Comparison of ENCODE assay signal across 1 cellular context in the genomic region with DNA sequence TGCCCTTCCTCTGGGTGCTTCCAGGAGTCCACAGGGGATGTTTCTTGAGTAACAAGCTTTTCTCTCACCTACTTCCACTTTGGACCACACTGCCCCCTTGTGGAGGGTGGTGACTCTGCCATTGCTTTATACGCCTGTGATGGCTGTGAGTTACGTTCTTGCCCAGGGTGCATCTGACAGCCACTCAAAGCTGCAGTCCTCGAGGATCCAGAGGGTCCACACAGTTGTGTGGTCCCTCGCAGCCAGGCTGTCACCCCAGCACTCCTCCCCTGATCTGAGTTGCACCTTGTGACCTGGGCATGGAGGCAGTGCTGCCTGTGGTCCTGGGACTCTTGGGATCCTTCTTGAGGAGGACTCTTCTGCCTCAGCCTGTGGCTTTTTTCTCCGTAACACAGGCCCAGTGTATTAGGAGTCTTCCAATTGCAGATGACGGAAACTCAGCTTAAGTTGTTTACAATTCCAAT.
A peak's percentile ranks its signal among the peaks of the same experiment; 100 is the strongest.
TF ChIP-seq lines count a peak whose summit lies in the region.

No MANE protein-coding gene starts in this region.

TF ChIP-seq in HepG2, 621 proteins besides CTCF, POLR2A, EP300 and RAD21 (continued from another document and continues in another):
- TF ChIP-seq, protein P1, sequence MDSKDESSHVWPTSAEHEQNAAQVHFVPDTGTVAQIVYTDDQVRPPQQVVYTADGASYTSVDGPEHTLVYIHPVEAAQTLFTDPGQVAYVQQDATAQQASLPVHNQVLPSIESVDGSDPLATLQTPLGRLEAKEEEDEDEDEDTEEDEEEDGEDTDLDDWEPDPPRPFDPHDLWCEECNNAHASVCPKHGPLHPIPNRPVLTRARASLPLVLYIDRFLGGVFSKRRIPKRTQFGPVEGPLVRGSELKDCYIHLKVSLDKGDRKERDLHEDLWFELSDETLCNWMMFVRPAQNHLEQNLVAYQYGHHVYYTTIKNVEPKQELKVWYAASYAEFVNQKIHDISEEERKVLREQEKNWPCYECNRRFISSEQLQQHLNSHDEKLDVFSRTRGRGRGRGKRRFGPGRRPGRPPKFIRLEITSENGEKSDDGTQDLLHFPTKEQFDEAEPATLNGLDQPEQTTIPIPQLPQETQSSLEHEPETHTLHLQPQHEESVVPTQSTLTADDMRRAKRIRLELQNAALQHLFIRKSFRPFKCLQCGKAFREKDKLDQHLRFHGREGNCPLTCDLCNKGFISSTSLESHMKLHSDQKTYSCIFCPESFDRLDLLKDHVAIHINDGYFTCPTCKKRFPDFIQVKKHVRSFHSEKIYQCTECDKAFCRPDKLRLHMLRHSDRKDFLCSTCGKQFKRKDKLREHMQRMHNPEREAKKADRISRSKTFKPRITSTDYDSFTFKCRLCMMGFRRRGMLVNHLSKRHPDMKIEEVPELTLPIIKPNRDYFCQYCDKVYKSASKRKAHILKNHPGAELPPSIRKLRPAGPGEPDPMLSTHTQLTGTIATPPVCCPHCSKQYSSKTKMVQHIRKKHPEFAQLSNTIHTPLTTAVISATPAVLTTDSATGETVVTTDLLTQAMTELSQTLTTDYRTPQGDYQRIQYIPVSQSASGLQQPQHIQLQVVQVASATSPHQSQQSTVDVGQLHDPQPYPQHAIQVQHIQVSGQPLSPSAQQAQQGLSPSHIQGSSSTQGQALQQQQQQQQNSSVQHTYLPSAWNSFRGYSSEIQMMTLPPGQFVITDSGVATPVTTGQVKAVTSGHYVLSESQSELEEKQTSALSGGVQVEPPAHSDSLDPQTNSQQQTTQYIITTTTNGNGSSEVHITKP (CRISPR knock-in tag; IDR thresholded peaks at IDR 0.05; ENCODE audit: low read depth): 0 out of 2 replicates have a peak, but pooled peaks have one; percentile 43
- TF ChIP-seq LCORL (IDR thresholded peaks at IDR 0.05): no peak
- no peak for TF ChIP-seq LCORL (CRISPR knock-in tag; IDR thresholded peaks at IDR 0.05)
- no peak for TF ChIP-seq ZNF747 (CRISPR knock-in tag; IDR thresholded peaks at IDR 0.05; ENCODE audit: borderline replicate concordance)
- TF ChIP-seq GPN1 (CRISPR knock-in tag; IDR thresholded peaks at IDR 0.05; ENCODE audit: borderline replicate concordance): no peak
- TF ChIP-seq, protein P2, sequence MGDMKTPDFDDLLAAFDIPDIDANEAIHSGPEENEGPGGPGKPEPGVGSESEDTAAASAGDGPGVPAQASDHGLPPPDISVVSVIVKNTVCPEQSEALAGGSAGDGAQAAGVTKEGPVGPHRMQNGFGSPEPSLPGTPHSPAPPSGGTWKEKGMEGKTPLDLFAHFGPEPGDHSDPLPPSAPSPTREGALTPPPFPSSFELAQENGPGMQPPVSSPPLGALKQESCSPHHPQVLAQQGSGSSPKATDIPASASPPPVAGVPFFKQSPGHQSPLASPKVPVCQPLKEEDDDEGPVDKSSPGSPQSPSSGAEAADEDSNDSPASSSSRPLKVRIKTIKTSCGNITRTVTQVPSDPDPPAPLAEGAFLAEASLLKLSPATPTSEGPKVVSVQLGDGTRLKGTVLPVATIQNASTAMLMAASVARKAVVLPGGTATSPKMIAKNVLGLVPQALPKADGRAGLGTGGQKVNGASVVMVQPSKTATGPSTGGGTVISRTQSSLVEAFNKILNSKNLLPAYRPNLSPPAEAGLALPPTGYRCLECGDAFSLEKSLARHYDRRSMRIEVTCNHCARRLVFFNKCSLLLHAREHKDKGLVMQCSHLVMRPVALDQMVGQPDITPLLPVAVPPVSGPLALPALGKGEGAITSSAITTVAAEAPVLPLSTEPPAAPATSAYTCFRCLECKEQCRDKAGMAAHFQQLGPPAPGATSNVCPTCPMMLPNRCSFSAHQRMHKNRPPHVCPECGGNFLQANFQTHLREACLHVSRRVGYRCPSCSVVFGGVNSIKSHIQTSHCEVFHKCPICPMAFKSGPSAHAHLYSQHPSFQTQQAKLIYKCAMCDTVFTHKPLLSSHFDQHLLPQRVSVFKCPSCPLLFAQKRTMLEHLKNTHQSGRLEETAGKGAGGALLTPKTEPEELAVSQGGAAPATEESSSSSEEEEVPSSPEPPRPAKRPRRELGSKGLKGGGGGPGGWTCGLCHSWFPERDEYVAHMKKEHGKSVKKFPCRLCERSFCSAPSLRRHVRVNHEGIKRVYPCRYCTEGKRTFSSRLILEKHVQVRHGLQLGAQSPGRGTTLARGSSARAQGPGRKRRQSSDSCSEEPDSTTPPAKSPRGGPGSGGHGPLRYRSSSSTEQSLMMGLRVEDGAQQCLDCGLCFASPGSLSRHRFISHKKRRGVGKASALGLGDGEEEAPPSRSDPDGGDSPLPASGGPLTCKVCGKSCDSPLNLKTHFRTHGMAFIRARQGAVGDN (CRISPR knock-in tag; IDR thresholded peaks at IDR 0.05): peak; percentile 13; the same call in 1 of the 2 replicates
- no peak for TF ChIP-seq HNRNPK (IDR thresholded peaks at IDR 0.05; ENCODE audit: low read depth, low read length, poor library complexity, severe bottlenecking)
- no peak for TF ChIP-seq ATRX (CRISPR knock-in tag; IDR thresholded peaks at IDR 0.05; ENCODE audit: borderline replicate concordance)
- TF ChIP-seq, protein P3, sequence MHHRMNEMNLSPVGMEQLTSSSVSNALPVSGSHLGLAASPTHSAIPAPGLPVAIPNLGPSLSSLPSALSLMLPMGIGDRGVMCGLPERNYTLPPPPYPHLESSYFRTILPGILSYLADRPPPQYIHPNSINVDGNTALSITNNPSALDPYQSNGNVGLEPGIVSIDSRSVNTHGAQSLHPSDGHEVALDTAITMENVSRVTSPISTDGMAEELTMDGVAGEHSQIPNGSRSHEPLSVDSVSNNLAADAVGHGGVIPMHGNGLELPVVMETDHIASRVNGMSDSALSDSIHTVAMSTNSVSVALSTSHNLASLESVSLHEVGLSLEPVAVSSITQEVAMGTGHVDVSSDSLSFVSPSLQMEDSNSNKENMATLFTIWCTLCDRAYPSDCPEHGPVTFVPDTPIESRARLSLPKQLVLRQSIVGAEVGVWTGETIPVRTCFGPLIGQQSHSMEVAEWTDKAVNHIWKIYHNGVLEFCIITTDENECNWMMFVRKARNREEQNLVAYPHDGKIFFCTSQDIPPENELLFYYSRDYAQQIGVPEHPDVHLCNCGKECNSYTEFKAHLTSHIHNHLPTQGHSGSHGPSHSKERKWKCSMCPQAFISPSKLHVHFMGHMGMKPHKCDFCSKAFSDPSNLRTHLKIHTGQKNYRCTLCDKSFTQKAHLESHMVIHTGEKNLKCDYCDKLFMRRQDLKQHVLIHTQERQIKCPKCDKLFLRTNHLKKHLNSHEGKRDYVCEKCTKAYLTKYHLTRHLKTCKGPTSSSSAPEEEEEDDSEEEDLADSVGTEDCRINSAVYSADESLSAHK (CRISPR knock-in tag; IDR thresholded peaks at IDR 0.05; ENCODE audit: borderline replicate concordance): no peak
- TF ChIP-seq, protein P4, sequence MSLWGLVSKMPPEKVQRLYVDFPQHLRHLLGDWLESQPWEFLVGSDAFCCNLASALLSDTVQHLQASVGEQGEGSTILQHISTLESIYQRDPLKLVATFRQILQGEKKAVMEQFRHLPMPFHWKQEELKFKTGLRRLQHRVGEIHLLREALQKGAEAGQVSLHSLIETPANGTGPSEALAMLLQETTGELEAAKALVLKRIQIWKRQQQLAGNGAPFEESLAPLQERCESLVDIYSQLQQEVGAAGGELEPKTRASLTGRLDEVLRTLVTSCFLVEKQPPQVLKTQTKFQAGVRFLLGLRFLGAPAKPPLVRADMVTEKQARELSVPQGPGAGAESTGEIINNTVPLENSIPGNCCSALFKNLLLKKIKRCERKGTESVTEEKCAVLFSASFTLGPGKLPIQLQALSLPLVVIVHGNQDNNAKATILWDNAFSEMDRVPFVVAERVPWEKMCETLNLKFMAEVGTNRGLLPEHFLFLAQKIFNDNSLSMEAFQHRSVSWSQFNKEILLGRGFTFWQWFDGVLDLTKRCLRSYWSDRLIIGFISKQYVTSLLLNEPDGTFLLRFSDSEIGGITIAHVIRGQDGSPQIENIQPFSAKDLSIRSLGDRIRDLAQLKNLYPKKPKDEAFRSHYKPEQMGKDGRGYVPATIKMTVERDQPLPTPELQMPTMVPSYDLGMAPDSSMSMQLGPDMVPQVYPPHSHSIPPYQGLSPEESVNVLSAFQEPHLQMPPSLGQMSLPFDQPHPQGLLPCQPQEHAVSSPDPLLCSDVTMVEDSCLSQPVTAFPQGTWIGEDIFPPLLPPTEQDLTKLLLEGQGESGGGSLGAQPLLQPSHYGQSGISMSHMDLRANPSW (CRISPR knock-in tag; IDR thresholded peaks at IDR 0.05; ENCODE audit: borderline replicate concordance): no peak
- TF ChIP-seq ZNF768 (CRISPR knock-in tag; IDR thresholded peaks at IDR 0.05): no peak
- no peak for TF ChIP-seq PITX1 (CRISPR knock-in tag; IDR thresholded peaks at IDR 0.05)
- TF ChIP-seq, protein P5, sequence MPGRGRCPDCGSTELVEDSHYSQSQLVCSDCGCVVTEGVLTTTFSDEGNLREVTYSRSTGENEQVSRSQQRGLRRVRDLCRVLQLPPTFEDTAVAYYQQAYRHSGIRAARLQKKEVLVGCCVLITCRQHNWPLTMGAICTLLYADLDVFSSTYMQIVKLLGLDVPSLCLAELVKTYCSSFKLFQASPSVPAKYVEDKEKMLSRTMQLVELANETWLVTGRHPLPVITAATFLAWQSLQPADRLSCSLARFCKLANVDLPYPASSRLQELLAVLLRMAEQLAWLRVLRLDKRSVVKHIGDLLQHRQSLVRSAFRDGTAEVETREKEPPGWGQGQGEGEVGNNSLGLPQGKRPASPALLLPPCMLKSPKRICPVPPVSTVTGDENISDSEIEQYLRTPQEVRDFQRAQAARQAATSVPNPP (CRISPR knock-in tag; IDR thresholded peaks at IDR 0.05): no peak
- no peak for TF ChIP-seq ZNF644 (CRISPR knock-in tag; IDR thresholded peaks at IDR 0.05; ENCODE audit: low read depth)
- no peak for TF ChIP-seq TBL1XR1 (IDR thresholded peaks at IDR 0.05; ENCODE audit: borderline replicate concordance, low read length, partially characterized antibody)
- TF ChIP-seq, protein P6, sequence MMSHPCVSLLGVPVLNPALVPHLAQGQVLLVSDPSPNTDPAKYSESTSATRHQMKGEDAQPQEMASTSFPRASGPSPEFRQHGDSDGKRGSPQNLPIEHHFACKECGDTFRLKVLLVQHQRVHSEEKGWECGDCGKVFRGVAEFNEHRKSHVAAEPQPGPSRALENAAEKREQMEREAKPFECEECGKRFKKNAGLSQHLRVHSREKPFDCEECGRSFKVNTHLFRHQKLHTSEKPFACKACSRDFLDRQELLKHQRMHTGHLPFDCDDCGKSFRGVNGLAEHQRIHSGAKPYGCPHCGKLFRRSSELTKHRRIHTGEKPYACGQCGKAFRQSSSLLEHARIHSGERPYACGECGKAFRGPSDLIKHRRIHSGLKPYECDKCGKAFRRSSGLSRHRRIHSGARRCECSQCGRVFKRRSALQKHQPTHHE (CRISPR knock-in tag; IDR thresholded peaks at IDR 0.05; ENCODE audit: borderline replicate concordance): no peak
- no peak; the same call in 1 of the 2 replicates for TF ChIP-seq ZNF670 (CRISPR knock-in tag; IDR thresholded peaks at IDR 0.05; ENCODE audit: borderline replicate concordance)
- TF ChIP-seq CBX1 (IDR thresholded peaks at IDR 0.05; ENCODE audit: low read depth): no peak
- no peak for TF ChIP-seq ZNF550 (CRISPR knock-in tag; IDR thresholded peaks at IDR 0.05; ENCODE audit: borderline replicate concordance)
- no peak for TF ChIP-seq ZNF780A (CRISPR knock-in tag; IDR thresholded peaks at IDR 0.05)
- TF ChIP-seq SYNCRIP (IDR thresholded peaks at IDR 0.05; ENCODE audit: insufficient read depth, low read depth, low read length): no peak
- TF ChIP-seq RELA (CRISPR knock-in tag; IDR thresholded peaks at IDR 0.05): 0 out of 2 replicates have a peak, but pooled peaks have one; percentile 71
- TF ChIP-seq HDAC2 (CRISPR knock-in tag; IDR thresholded peaks at IDR 0.05): no peak
- TF ChIP-seq, protein P7, sequence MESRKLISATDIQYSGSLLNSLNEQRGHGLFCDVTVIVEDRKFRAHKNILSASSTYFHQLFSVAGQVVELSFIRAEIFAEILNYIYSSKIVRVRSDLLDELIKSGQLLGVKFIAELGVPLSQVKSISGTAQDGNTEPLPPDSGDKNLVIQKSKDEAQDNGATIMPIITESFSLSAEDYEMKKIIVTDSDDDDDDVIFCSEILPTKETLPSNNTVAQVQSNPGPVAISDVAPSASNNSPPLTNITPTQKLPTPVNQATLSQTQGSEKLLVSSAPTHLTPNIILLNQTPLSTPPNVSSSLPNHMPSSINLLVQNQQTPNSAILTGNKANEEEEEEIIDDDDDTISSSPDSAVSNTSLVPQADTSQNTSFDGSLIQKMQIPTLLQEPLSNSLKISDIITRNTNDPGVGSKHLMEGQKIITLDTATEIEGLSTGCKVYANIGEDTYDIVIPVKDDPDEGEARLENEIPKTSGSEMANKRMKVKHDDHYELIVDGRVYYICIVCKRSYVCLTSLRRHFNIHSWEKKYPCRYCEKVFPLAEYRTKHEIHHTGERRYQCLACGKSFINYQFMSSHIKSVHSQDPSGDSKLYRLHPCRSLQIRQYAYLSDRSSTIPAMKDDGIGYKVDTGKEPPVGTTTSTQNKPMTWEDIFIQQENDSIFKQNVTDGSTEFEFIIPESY (CRISPR knock-in tag; IDR thresholded peaks at IDR 0.05): no peak
- TF ChIP-seq TARDBP (CRISPR knock-in tag; IDR thresholded peaks at IDR 0.05): no peak
- no peak for TF ChIP-seq WIZ (CRISPR knock-in tag; IDR thresholded peaks at IDR 0.05)
- TF ChIP-seq, protein P8, sequence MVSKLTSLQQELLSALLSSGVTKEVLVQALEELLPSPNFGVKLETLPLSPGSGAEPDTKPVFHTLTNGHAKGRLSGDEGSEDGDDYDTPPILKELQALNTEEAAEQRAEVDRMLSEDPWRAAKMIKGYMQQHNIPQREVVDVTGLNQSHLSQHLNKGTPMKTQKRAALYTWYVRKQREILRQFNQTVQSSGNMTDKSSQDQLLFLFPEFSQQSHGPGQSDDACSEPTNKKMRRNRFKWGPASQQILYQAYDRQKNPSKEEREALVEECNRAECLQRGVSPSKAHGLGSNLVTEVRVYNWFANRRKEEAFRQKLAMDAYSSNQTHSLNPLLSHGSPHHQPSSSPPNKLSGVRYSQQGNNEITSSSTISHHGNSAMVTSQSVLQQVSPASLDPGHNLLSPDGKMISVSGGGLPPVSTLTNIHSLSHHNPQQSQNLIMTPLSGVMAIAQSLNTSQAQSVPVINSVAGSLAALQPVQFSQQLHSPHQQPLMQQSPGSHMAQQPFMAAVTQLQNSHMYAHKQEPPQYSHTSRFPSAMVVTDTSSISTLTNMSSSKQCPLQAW (CRISPR knock-in tag; IDR thresholded peaks at IDR 0.05): no peak
- TF ChIP-seq NFKB2 (CRISPR knock-in tag; IDR thresholded peaks at IDR 0.05; ENCODE audit: borderline replicate concordance): peak; percentile 35; the same call in 1 of the 2 replicates
- no peak for TF ChIP-seq ZSCAN20 (CRISPR knock-in tag; IDR thresholded peaks at IDR 0.05; ENCODE audit: borderline replicate concordance)
- TF ChIP-seq HOXA7 (CRISPR knock-in tag; IDR thresholded peaks at IDR 0.05): no peak
- no peak for TF ChIP-seq GLI4 (CRISPR knock-in tag; IDR thresholded peaks at IDR 0.05; ENCODE audit: borderline replicate concordance)
- no peak for TF ChIP-seq ZNF264 (CRISPR knock-in tag; IDR thresholded peaks at IDR 0.05)
- TF ChIP-seq PTBP1 (IDR thresholded peaks at IDR 0.05; ENCODE audit: low read depth, low read length, poor library complexity, severe bottlenecking): no peak
- TF ChIP-seq ZNF556 (CRISPR knock-in tag; IDR thresholded peaks at IDR 0.05; ENCODE audit: borderline replicate concordance): no peak
- TF ChIP-seq CREB1 (IDR thresholded peaks at IDR 0.05): no peak
- no peak for TF ChIP-seq CREB1 (CRISPR knock-in tag; IDR thresholded peaks at IDR 0.05)
